1 cellular context compared by ENCODE assay signal in the genomic region with DNA sequence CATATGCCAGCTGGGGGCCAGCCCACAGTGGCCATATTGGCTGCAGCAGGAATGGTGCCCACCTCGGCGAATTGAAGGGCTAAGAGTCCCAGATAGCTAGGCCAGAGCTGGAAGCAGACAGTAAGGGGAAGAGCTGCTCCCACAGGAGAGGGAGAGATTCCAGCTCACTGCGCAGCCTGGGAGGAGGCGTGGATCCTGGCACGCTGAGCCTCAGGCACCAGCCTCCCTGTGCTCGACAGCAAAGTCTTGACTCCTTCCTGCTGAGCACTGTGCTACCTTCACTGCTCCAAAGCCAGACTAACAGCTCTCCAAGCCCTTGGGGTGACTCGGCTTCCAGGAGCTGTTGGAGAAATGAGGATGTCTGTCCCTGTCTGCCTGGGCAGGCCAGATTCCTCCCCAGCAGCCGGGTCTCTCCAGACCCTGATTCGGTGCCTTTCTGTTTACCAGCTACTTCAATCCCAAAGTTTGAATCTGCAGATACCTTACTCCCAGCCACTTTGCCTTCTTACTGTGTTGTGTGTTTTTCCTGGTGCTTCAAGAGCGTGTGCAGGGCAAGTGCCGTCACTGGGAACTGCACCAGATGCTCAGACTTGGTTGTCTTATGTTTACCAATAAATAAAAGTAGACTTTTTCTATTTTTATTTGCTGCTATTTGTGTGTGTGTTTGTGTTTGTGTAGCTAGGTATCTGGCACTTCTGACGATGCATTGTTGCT.
A peak's percentile ranks its signal among the peaks of the same experiment; 100 is the strongest.
TF ChIP-seq lines count a peak whose summit lies in the region.

No MANE protein-coding gene starts in this region.

TF ChIP-seq in H1, 55 proteins besides CTCF, POLR2A, EP300 and RAD21:
- TF ChIP-seq TEAD4 (IDR thresholded peaks at IDR 0.05; ENCODE audit: low read depth, low read length) (no peak), POLR2AphosphoS5 (IDR thresholded peaks at IDR 0.05; ENCODE audit: low read depth, low read length) (peak; percentile 78)
